10 cellular contexts compared by ENCODE assay signal in the genomic region with DNA sequence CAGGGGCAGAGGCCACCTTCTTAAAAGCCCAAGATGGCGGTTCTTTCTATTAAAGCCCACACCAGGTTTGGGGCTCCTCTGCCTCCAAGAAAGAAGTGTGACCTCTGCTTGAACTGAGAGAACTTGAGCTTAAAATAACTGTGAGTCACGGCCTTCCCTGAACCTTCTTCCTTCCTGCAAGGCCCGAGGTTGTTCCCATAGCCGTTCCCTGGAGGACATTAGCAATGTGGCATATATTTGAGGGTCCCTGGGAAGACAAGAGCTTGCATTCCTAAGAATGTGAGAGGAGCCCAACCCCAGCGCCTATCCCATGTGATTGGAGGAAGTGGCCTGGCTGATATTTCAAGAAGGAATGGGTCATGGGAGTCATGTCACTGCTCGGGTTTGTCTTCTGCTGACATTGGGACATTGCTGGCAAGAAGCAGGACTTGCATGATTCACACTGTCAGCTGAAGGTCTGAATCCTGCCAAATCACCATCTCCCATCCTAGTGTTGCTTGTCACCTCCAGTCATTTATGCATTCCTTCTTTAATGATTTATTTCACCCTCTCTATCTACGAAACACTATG.
A peak's percentile ranks its signal among the peaks of the same experiment; 100 is the strongest.
DNase-seq lines count a peak whose midpoint lies in the region; ATAC-seq, FAIRE-seq and TF ChIP-seq lines count a peak whose summit lies in the region.
"Had no signal": no experiment of that assay in that cellular context is flagged by ENCODE, and none has a peak within 500 bp of the region (broad histone marks: within the 10 kb centered on the region; RNA-seq: fewer than 3 reads in every experiment).

No MANE protein-coding gene starts in this region.

- no peaks in the 10 kb centered on the region for H3K36me3 Mint-ChIP-seq in Caco-2 (ENCODE audit: insufficient read depth, unreplicated experiment)

- peak overlapping the region in 3 of 11 experiments; percentile 2 to 55 (median 10); a peak in 3 of 22 replicates for H3K27ac ChIP-seq in BLaER1 treated with 17β-estradiol and CSF1 and Interleukin-3, amounts not matched to agents 10 nM and 100 nM

- H3K4me3 ChIP-seq in BLaER1 treated with 17β-estradiol and CSF1 and Interleukin-3, amounts not matched to agents 10 nM and 100 nM, result no peak overlapping the region
- H3K4me3 ChIP-seq in fibroblast of the aortic adventitia (ENCODE audit: low read depth, low read length), result no peak overlapping the region
- no peak overlapping the region for H3K4me3 ChIP-seq in Caco-2 (ENCODE audit: low read depth, low read length)

- H3K4me1 ChIP-seq in BLaER1 treated with 17β-estradiol and CSF1 and Interleukin-3, amounts not matched to agents 10 nM and 100 nM, result peaks cover 5 to 32% (median 20%) of the 10 kb centered on the region in 10 experiments; a peak in 19 of 20 replicates
- no peaks in the 10 kb centered on the region for H3K4me1 ChIP-seq in Caco-2

- H3K9me3 ChIP-seq in BLaER1 treated with 17β-estradiol and CSF1 and Interleukin-3, amounts not matched to agents 10 nM and 100 nM (replicated peaks in 1 of 11), result no peaks in the 10 kb centered on the region
- H3K9me3 ChIP-seq in Caco-2, result no peaks in the 10 kb centered on the region

- ATAC-seq in GM18870 (IDR thresholded peaks at IDR 0.05; ENCODE audit: unreplicated experiment), result no peak

- CTCF ChIA-PET in Caco-2 (lab: Charles Lee), result no interaction called here

- H3K36me3 ChIP-seq in BLaER1 treated with 17β-estradiol and CSF1 and Interleukin-3, amounts not matched to agents 10 nM and 100 nM, result no peaks in the 10 kb centered on the region
- no peaks in the 10 kb centered on the region for H3K36me3 ChIP-seq in Caco-2 (ENCODE audit: control insufficient read depth, insufficient read depth, low read length)

- no peaks in the 10 kb centered on the region for H4K20me1 ChIP-seq in BLaER1 treated with 17β-estradiol and CSF1 and Interleukin-3, amounts not matched to agents 10 nM and 100 nM

- H3K27me3 Mint-ChIP-seq in Caco-2 (ENCODE audit: insufficient read depth, unreplicated experiment), result peaks cover 7% of the 10 kb centered on the region

- H3K27me3 ChIP-seq in BLaER1 treated with 17β-estradiol and CSF1 and Interleukin-3, amounts not matched to agents 10 nM and 100 nM, result no peaks in the 10 kb centered on the region
- no peaks in the 10 kb centered on the region for H3K27me3 ChIP-seq in Caco-2 (replicated peaks; ENCODE audit: control insufficient read depth, insufficient read depth, low read length)

- H3K4me2 ChIP-seq in BLaER1 treated with 17β-estradiol and CSF1 and Interleukin-3, amounts not matched to agents 10 nM and 100 nM, result peak overlapping the region; percentile 11 to 91 (median 73); a peak in 20 of 22 replicates

- FAIRE-seq in RCC 7860 (lab: Jason Lieb, UNC), result no peak

- BruUV-seq in Caco-2 (replicated peaks; lab: Mats Ljungman, UMichigan), result no TSS peak

- no peaks in the 10 kb centered on the region for H3K9me3 Mint-ChIP-seq in Caco-2 (ENCODE audit: unreplicated experiment)

- peak; percentile 18 for DNase-seq in RCC 7860 (ENCODE audit: low spot score)
- peak; percentile 76 for DNase-seq in fibroblast of the aortic adventitia (ENCODE audit: low read depth)
- DNase-seq in non-pigmented ciliary epithelial cell (ENCODE audit: low read depth), result peak; percentile 45
- no peak for DNase-seq in ACHN
- DNase-seq in NCI-H2171 treated with DMSO at 0.1 percent for 48 hours (lab: John Stamatoyannopoulos, UW), result no peak
- DNase-seq in Caco-2, result no peak
- DNase-seq: COR-L47, NCI-H146 had no signal

- in situ Hi-C loops in ACHN (cut with HindIII; ENCODE audit: low pct_ligation_motif_present, low pct_unique_long_range_greater_than_20kb, low sequenced_read_pairs), result no loop called here

- intact Hi-C loops in Caco-2 (cut with micrococcal nuclease; ENCODE audit: unreplicated experiment), result no loop called here

- POLR2A ChIA-PET in Caco-2 (lab: Charles Lee), result no interaction called here

- H3K27ac Mint-ChIP-seq in Caco-2 (ENCODE audit: unreplicated experiment), result no peak overlapping the region

- peak overlapping the region in 1 of 11 experiments; percentile 24; a peak in 1 of 22 replicates for H3K9ac ChIP-seq in BLaER1 treated with 17β-estradiol and CSF1 and Interleukin-3, amounts not matched to agents 10 nM and 100 nM

- no peak overlapping the region for H3K4me3 Mint-ChIP-seq in Caco-2 (ENCODE audit: unreplicated experiment)

- TF ChIP-seq CTCF in fibroblast of the aortic adventitia (IDR thresholded peaks at IDR 0.05; ENCODE audit: insufficient read depth, low read length) (no peak), Caco-2 (IDR thresholded peaks at IDR 0.05; ENCODE audit: insufficient read depth in 1 of 2, low read depth in 1 of 2, low read length in 1 of 2, severe bottlenecking in 1 of 2, unreplicated experiment in 1 of 2) (no peak)

- H3K4me1 Mint-ChIP-seq in Caco-2 (ENCODE audit: low read depth, unreplicated experiment), result no peaks in the 10 kb centered on the region

Comparison
In these comparisons a context has a peak if more than half of its experiments do, and no peak if none do; other contexts are left out.
1. DNase-seq: peak in RCC 7860 (single experiment), fibroblast of the aortic adventitia (single experiment) and non-pigmented ciliary epithelial cell (single experiment); none in ACHN (single experiment), NCI-H2171 treated with DMSO at 0.1 percent for 48 hours (single experiment) and Caco-2 (0 of 2).